ENCODE assay signal across 3 cellular contexts in the genomic region with DNA sequence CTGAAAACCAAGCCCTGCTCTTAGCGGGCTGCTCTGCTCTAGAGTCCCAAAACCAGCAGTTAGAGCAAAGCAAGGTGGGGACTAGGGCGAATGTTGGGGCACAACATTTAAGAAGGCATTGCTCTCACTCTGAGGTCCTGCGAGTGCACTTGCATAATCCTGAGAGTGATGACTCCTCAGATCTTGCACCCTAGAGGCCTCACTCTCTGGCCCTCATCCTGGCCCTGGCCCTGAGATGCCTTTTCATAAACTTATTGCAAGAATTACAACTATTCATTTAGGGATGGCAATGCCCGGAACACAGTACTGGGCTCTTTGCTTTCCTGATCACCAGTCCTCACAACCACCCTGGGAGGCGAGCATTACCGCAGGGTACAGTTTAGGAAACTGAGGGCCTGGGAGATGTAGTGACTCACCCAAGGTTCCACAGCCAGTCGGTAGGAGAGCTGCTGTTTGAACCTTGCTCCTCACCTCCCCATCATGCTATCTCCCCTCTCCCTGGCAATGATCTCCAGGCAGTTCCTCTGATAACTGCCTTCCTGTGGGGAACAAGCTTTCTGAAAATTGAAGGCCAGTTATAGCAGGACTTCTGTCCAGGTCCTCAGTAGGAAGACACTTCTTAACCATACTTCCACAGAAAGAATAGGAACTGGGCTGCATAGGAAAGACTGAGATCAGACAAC.
TF ChIP-seq lines count a peak whose summit lies in the region.

No MANE protein-coding gene starts in this region.

TF ChIP-seq in IMR-90, 13 proteins besides CTCF, POLR2A, EP300 and RAD21:
- no peak for TF ChIP-seq NFE2L2 (IDR thresholded peaks at IDR 0.05; ENCODE audit: low read depth, low read length)
- peak; percentile 63 for TF ChIP-seq CEBPB (IDR thresholded peaks at IDR 0.05; ENCODE audit: low read depth, low read length)

TF ChIP-seq in H1, 55 proteins besides CTCF, POLR2A, EP300 and RAD21 (continues in another document):
- TF ChIP-seq NRF1 (IDR thresholded peaks at IDR 0.05; ENCODE audit: low read depth, low read length) (no peak), ASH2L (IDR thresholded peaks at IDR 0.05; ENCODE audit: low read length) (no peak), SP4 (IDR thresholded peaks at IDR 0.05; ENCODE audit: low read length) (no peak), GABPA (IDR thresholded peaks at IDR 0.05; ENCODE audit: borderline replicate concordance, insufficient read depth, low read length) (no peak), TCF12 (IDR thresholded peaks at IDR 0.05; ENCODE audit: low read depth, low read length) (no peak), RFX5 (IDR thresholded peaks at IDR 0.05; ENCODE audit: borderline replicate concordance, low read depth, low read length) (no peak), EZH2 (IDR thresholded peaks at IDR 0.05; ENCODE audit: low read depth, low read length, severe bottlenecking) (no peak), RXRA (IDR thresholded peaks at IDR 0.05; ENCODE audit: insufficient read depth, low read depth, low read length) (no peak), CBX5 (IDR thresholded peaks at IDR 0.05; ENCODE audit: low read depth, low read length) (no peak), CREB1 (IDR thresholded peaks at IDR 0.05) (no peak), BCL11A (IDR thresholded peaks at IDR 0.05; ENCODE audit: low read depth in 2 of 2, low read length in 2 of 2) (no peak)
- TF ChIP-seq, protein P1, sequence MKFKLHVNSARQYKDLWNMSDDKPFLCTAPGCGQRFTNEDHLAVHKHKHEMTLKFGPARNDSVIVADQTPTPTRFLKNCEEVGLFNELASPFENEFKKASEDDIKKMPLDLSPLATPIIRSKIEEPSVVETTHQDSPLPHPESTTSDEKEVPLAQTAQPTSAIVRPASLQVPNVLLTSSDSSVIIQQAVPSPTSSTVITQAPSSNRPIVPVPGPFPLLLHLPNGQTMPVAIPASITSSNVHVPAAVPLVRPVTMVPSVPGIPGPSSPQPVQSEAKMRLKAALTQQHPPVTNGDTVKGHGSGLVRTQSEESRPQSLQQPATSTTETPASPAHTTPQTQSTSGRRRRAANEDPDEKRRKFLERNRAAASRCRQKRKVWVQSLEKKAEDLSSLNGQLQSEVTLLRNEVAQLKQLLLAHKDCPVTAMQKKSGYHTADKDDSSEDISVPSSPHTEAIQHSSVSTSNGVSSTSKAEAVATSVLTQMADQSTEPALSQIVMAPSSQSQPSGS (IDR thresholded peaks at IDR 0.05; ENCODE audit: low read length) = no peak
- TF ChIP-seq, protein P2, sequence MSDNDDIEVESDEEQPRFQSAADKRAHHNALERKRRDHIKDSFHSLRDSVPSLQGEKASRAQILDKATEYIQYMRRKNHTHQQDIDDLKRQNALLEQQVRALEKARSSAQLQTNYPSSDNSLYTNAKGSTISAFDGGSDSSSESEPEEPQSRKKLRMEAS (IDR thresholded peaks at IDR 0.05) = no peak

TF ChIP-seq in GM12891, 5 proteins besides CTCF, POLR2A, EP300 and RAD21:
- no peak for TF ChIP-seq SPI1 (IDR thresholded peaks at IDR 0.05; ENCODE audit: low read depth, low read length)
- TF ChIP-seq PAX5 (IDR thresholded peaks at IDR 0.05; ENCODE audit: insufficient read depth, low read length, severe bottlenecking) = no peak
- no peak for TF ChIP-seq TAF1 (IDR thresholded peaks at IDR 0.05; ENCODE audit: low read depth, low read length)
- TF ChIP-seq POLR2AphosphoS5 (IDR thresholded peaks at IDR 0.05; ENCODE audit: low read depth, low read length) = no peak
- TF ChIP-seq POU2F2 (IDR thresholded peaks at IDR 0.05; ENCODE audit: low read depth, low read length) = no peak
